In the genomic region with DNA sequence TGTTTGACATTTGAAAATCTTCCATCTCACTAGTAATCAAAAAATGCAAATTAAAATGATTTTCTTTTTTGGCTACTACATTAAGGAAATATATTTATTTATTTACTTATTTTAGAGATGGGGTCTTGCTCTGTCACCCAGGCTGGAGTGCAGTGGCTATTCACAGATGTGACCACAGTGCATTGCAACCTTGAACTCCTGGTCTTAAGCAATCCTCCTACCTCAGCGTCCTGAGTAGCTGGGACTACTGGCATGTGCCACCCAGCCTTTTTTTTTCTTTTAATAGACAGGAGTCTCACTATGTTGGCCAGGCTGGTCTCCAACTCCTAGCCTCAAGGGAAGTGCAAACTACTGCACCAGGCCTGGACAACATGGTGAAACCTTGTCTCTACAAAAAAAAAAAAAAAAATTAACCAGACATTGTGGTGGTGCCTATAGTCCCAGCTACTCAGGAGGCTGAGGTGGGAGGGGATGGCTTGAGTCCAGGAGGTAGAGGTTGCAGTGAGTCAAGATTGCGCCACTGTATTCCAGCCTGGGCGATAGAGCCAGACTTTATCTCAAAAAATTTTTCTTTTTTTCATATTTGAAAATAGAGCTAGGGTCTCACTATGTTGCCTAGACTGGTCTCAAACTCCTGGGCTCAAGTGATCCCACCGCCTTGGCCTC, we compare ENCODE assay signal across 16 cellular contexts. TPM values are rescaled to one million over a fixed set of nuclear protein-coding genes. Genes with fewer than 3 reads are reported as not detected.
DNase-seq lines count a peak whose midpoint lies in the region; ATAC-seq and TF ChIP-seq lines count a peak whose summit lies in the region.
"Had no signal": no experiment of that assay in that cellular context is flagged by ENCODE, and none has a peak within 500 bp of the region (broad histone marks: within the 10 kb centered on the region; RNA-seq: fewer than 3 reads in every experiment).

No MANE protein-coding gene starts in this region.

- intact Hi-C loops in right lobe of liver (cut with DNase I) = no loop called here

- H4K91ac ChIP-seq in neuronal stem cell (ENCODE audit: low read depth, low read length, poor library complexity) = no peak overlapping the region

- DNase-seq in HCEC 1CT = peak; percentile 16
- peak; percentile 68 for DNase-seq in NCI-H226
- peak; percentile 54 for DNase-seq in epithelial cell of esophagus (ENCODE audit: low read depth)
- peak; percentile 63 to 79 (median 68) for DNase-seq in right lobe of liver
- DNase-seq in neuronal stem cell (ENCODE audit: low spot score) = no peak
- no peak for DNase-seq in NCI-H1417 treated with DMSO at 0.1 percent for 48 hours (lab: John Stamatoyannopoulos, UW)
- DNase-seq: Calu3; CD4-positive, CD25-positive, alpha-beta regulatory T cell; DMS79; MV-4-11; NCI-H146; NCI-H2081 treated with DMSO at 0.1 percent for 48 hours; NCI-H345; NCI-H69; PC-9 had no signal

- H3K23ac ChIP-seq in neuronal stem cell (ENCODE audit: low read depth, low read length, poor library complexity) = no peak overlapping the region

- no peak overlapping the region for H3K9ac ChIP-seq in neuronal stem cell (ENCODE audit: low read depth, low read length, poor library complexity)

- H3K27me3 ChIP-seq in right lobe of liver (no peaks in the 10 kb centered on the region), neuronal stem cell (ENCODE audit: control insufficient read depth in 3 of 3, insufficient read depth in 3 of 3, low read depth in 1 of 3, low read length in 3 of 3) (no peaks in the 10 kb centered on the region)

- TF ChIP-seq CTCF in epithelial cell of esophagus (IDR thresholded peaks at IDR 0.05; ENCODE audit: insufficient read depth, low read depth, low read length, missing control alignments) = no peak
- TF ChIP-seq CTCF in right lobe of liver (IDR thresholded peaks at IDR 0.05) = no peak

- H3K18ac ChIP-seq in neuronal stem cell (ENCODE audit: low read length) = no peak overlapping the region

- TF ChIP-seq POLR2A in right lobe of liver (IDR thresholded peaks at IDR 0.05) = no peak

- H2BK120ac ChIP-seq in neuronal stem cell (ENCODE audit: low read depth, low read length) = no peak overlapping the region

- H3K14ac ChIP-seq in neuronal stem cell (ENCODE audit: low read length) = no peak overlapping the region

- no peaks in the 10 kb centered on the region for H3K36me3 ChIP-seq in right lobe of liver
- no peaks in the 10 kb centered on the region for H3K36me3 ChIP-seq in neuronal stem cell (replicated peaks in 1 of 2; ENCODE audit: control insufficient read depth in 2 of 2, insufficient read depth in 2 of 2, low read length in 2 of 2)

- no peak overlapping the region for H2BK5ac ChIP-seq in neuronal stem cell (ENCODE audit: low read length)

- no peak overlapping the region for H2BK12ac ChIP-seq in neuronal stem cell (ENCODE audit: low read length)

- H3K79me1 ChIP-seq in neuronal stem cell (ENCODE audit: low read depth, low read length) = peaks cover 2% of the 10 kb centered on the region

- no peak overlapping the region for H2AFZ ChIP-seq in neuronal stem cell (ENCODE audit: low read length)
- H2AFZ ChIP-seq: PC-9 had no signal

- 35% methylated on average over 4 of the region's 4 CpGs for WGBS in right lobe of liver (ENCODE audit: insufficient coverage, low coverage, low lambda C conversion rate, missing lambda C conversion rate)
- WGBS in neuronal stem cell (ENCODE audit: extremely low coverage in 2 of 2, insufficient read length in 2 of 2, insufficient replicate concordance in 1 of 2), 2 donors = no CpG with 5 or more reads among the region's 4 CpGs

- H4K8ac ChIP-seq in neuronal stem cell (ENCODE audit: low read depth, low read length) = no peak overlapping the region

- ATAC-seq in right lobe of liver = peak in 3 of 4 donors; percentile 13 to 40 (median 14)
- no peak for ATAC-seq in GM18519 (IDR thresholded peaks at IDR 0.05; ENCODE audit: low FRiP score, unreplicated experiment)

- H3K9me3 ChIP-seq in right lobe of liver = no peaks in the 10 kb centered on the region
- H3K9me3 ChIP-seq in neuronal stem cell (replicated peaks in 1 of 2; ENCODE audit: control insufficient read depth in 2 of 2, insufficient read depth in 1 of 2, low read depth in 1 of 2, low read length in 2 of 2) = no peaks in the 10 kb centered on the region

- H3K27ac ChIP-seq in right lobe of liver = peak overlapping the region in 2 of 3 donors; percentile 53 to 59
- H3K27ac ChIP-seq in neuronal stem cell (replicated peaks; ENCODE audit: low read length) = no peak overlapping the region
- H3K27ac ChIP-seq: PC-9 had no signal

- H3K4me2 ChIP-seq in neuronal stem cell (ENCODE audit: insufficient read depth, low read length, poor library complexity, severe bottlenecking) = no peak overlapping the region
- H3K4me2 ChIP-seq: PC-9 had no signal

- no peak overlapping the region for H3K4ac ChIP-seq in neuronal stem cell (ENCODE audit: low read length)

- H2AK5ac ChIP-seq in neuronal stem cell (ENCODE audit: low read depth, low read length) = no peak overlapping the region

- H3K4me3 ChIP-seq in epithelial cell of esophagus (ENCODE audit: low read length) = no peak overlapping the region
- H3K4me3 ChIP-seq in right lobe of liver = no peak overlapping the region
- no peak overlapping the region for H3K4me3 ChIP-seq in neuronal stem cell (ENCODE audit: low read length in 2 of 2)
- H3K4me3 ChIP-seq: PC-9 had no signal

- H3K4me1 ChIP-seq in right lobe of liver (peaks cover 0 to 51% (median 8%) of the 10 kb centered on the region in 4 donors), neuronal stem cell (ENCODE audit: control insufficient read depth in 2 of 2, insufficient read depth in 1 of 2, low read depth in 1 of 2, low read length in 2 of 2) (no peaks in the 10 kb centered on the region)

- H2BK15ac ChIP-seq in neuronal stem cell (ENCODE audit: low read length) = no peak overlapping the region

RNA-seq across cellular contexts. Expression of gene SMIM14, which starts 4.4 kb away (rescaled TPM):
- total RNA-seq in right lobe of liver = 100 to 1,000 TPM in 3 of 6 experiments, 10 to 100 TPM in 3; 54.0 to 224 (median 124) TPM
- 20.1 TPM for polyA plus RNA-seq in neuronal stem cell (2013, experiment 1 of 2)
- 19.9 TPM for polyA plus RNA-seq in neuronal stem cell (2013, experiment 2 of 2)

RNA-seq across cellular contexts. Expression of gene UBE2K, which starts 54.9 kb away (rescaled TPM):
- 10 to 100 TPM; 20.5 to 54.8 (median 44.0) TPM for total RNA-seq in right lobe of liver
- polyA plus RNA-seq in neuronal stem cell (2013, experiment 1 of 2) = 83.2 TPM
- 89.6 TPM for polyA plus RNA-seq in neuronal stem cell (2013, experiment 2 of 2)

Comparison
In these comparisons a context has a peak if more than half of its experiments do, and no peak if none do; other contexts are left out.
1. DNase-seq: peak in HCEC 1CT (single experiment), NCI-H226 (single experiment), epithelial cell of esophagus (single experiment) and right lobe of liver (3 of 3); none in neuronal stem cell (single experiment) and NCI-H1417 treated with DMSO at 0.1 percent for 48 hours (single experiment).